ENCODE assay signal across 9 cellular contexts in genomic region chr18:27750014-27750413, GRCh38.
DNase-seq lines count a peak whose midpoint lies in the region; ATAC-seq and TF ChIP-seq lines count a peak whose summit lies in the region.
"Had no signal": no experiment of that assay in that cellular context is flagged by ENCODE, and none has a peak within 500 bp of the region (broad histone marks: within the 10 kb centered on the region; RNA-seq: fewer than 3 reads in every experiment).

No MANE protein-coding gene starts in this region.

- H3K4me3 ChIP-seq in KMS-11 (IDR thresholded peaks at IDR 0.05; ENCODE audit: insufficient read depth, low read depth, low read length), result no peak overlapping the region
- H3K4me3 ChIP-seq: K562 had no signal

- no peaks in the 10 kb centered on the region for H3K9me3 Mint-ChIP-seq in type B pancreatic cell

- H3K4me1 Mint-ChIP-seq in type B pancreatic cell (ENCODE audit: unreplicated experiment) (peaks cover 16% of the 10 kb centered on the region), T-helper 17 cell (no peaks in the 10 kb centered on the region)

- no peaks in the 10 kb centered on the region for H3K27me3 ChIP-seq in KMS-11 (ENCODE audit: insufficient read depth, low read depth)

- H3K4me3 Mint-ChIP-seq in type B pancreatic cell (no peak overlapping the region), T-helper 17 cell (no peak overlapping the region)

- no peaks in the 10 kb centered on the region for H3K9me3 ChIP-seq in T-helper 17 cell (ENCODE audit: control insufficient read depth, low read length, poor library complexity, severe bottlenecking)

- H3K79me2 ChIP-seq in KMS-11 (ENCODE audit: insufficient read depth, low read depth), result no peaks in the 10 kb centered on the region

- no peak overlapping the region for H2AFZ ChIP-seq in KMS-11 (ENCODE audit: low read depth)

- H3K27ac Mint-ChIP-seq in type B pancreatic cell (no peak overlapping the region), T-helper 17 cell (no peak overlapping the region)

- H3K27ac ChIP-seq in KMS-11, result no peak overlapping the region

- intact Hi-C loops in left cardiac atrium (cut with DNase I), result loop anchor here in 1 of 2 donors (2.0 to 10.0 kb wide), 2 partner anchors 63 to 385 kb away; no protein-coding TSS in a partner anchor

- H4K20me1 ChIP-seq in KMS-11 (ENCODE audit: insufficient read depth), result no peaks in the 10 kb centered on the region

- H3K36me3 Mint-ChIP-seq in type B pancreatic cell (no peaks in the 10 kb centered on the region), T-helper 17 cell (ENCODE audit: low read depth) (no peaks in the 10 kb centered on the region)

- no peaks in the 10 kb centered on the region for H3K4me1 ChIP-seq in KMS-11 (ENCODE audit: low read depth, poor library complexity, severe bottlenecking)

- H3K27me3 Mint-ChIP-seq in type B pancreatic cell (no peaks in the 10 kb centered on the region), T-helper 17 cell (no peaks in the 10 kb centered on the region)

- peak; percentile 99 for ATAC-seq in SK-N-SH treated with all-trans-retinoic acid at 6 μM for 48 hours
- ATAC-seq in left cardiac atrium, result peak; percentile 67 to 80
- no peak for ATAC-seq in T-helper 17 cell
- no peak for ATAC-seq in GM19463 (IDR thresholded peaks at IDR 0.05; ENCODE audit: unreplicated experiment)
- ATAC-seq: K562 had no signal

- H3K36me3 ChIP-seq in KMS-11 (ENCODE audit: insufficient read depth), result no peaks in the 10 kb centered on the region

- TF ChIP-seq CTCF in KMS-11 (conservative IDR thresholded peaks at IDR 0.05; ENCODE audit: low read depth, low read length) (0 out of 2 replicates have a peak, but pooled peaks have one; percentile 22), type B pancreatic cell (conservative IDR thresholded peaks at IDR 0.05) (peak; percentile 81)

- no peak overlapping the region for H3K4me2 ChIP-seq in KMS-11

- DNase-seq in Daoy (ENCODE audit: low read depth) (peak; percentile 73), left cardiac atrium (no peak), type B pancreatic cell (ENCODE audit: extremely low spot score, unreplicated experiment) (no peak), T-helper 17 cell (no peak), DMS79 (lab: John Stamatoyannopoulos, UW) (no peak)

- no peak overlapping the region for H3K9ac ChIP-seq in KMS-11

TF ChIP-seq in SK-N-SH treated with all-trans-retinoic acid at 6 μM for 48 hours, 23 proteins besides CTCF, POLR2A, EP300 and RAD21:
- TF ChIP-seq PATZ1 (CRISPR knock-in tag; IDR thresholded peaks at IDR 0.05; ENCODE audit: borderline replicate concordance) (no peak), CREB5 (CRISPR knock-in tag; IDR thresholded peaks at IDR 0.05; ENCODE audit: low read depth) (no peak), ZNF8 (CRISPR knock-in tag; IDR thresholded peaks at IDR 0.05) (no peak), BACH2 (CRISPR knock-in tag; IDR thresholded peaks at IDR 0.05; ENCODE audit: borderline replicate concordance) (no peak), CSRNP3 (CRISPR knock-in tag; IDR thresholded peaks at IDR 0.05) (no peak), GLIS3 (CRISPR knock-in tag; IDR thresholded peaks at IDR 0.05) (no peak), ZFP30 (CRISPR knock-in tag; IDR thresholded peaks at IDR 0.05) (no peak), ZNF70 (CRISPR knock-in tag; IDR thresholded peaks at IDR 0.05) (no peak), ZC3H10 (CRISPR knock-in tag; IDR thresholded peaks at IDR 0.05) (no peak), POU6F1 (CRISPR knock-in tag; IDR thresholded peaks at IDR 0.05; ENCODE audit: borderline replicate concordance, low read depth) (no peak), ESRRG (CRISPR knock-in tag; IDR thresholded peaks at IDR 0.05) (no peak), TOX (CRISPR knock-in tag; IDR thresholded peaks at IDR 0.05; ENCODE audit: borderline replicate concordance) (no peak), TSHZ2 (CRISPR knock-in tag; IDR thresholded peaks at IDR 0.05) (no peak), ISL1 (CRISPR knock-in tag; IDR thresholded peaks at IDR 0.05) (no peak), OSR1 (CRISPR knock-in tag; IDR thresholded peaks at IDR 0.05) (no peak), ZNF565 (CRISPR knock-in tag; conservative IDR thresholded peaks at IDR 0.05; ENCODE audit: low read depth) (no peak), PPARA (CRISPR knock-in tag; IDR thresholded peaks at IDR 0.05; ENCODE audit: borderline replicate concordance) (no peak), CSDC2 (CRISPR knock-in tag; IDR thresholded peaks at IDR 0.05) (no peak), ZFP3 (CRISPR knock-in tag; IDR thresholded peaks at IDR 0.05) (no peak)

Comparison
In these comparisons a context has a peak if more than half of its experiments do, and no peak if none do; other contexts are left out.
1. ATAC-seq: peak in SK-N-SH treated with all-trans-retinoic acid at 6 μM for 48 hours (single experiment) and left cardiac atrium (2 of 2); none in T-helper 17 cell (single experiment) and GM19463 (single experiment).